In genomic region chr11:59106363-59107336, GRCh38 we compare ENCODE assay signal across 8 cellular contexts. TPM values are rescaled to one million over a fixed set of nuclear protein-coding genes. Genes with fewer than 3 reads are reported as not detected.
DNase-seq lines count a peak whose midpoint lies in the region; ATAC-seq and TF ChIP-seq lines count a peak whose summit lies in the region.

Gene FAM111B (plus strand): TSS chr11:59107237. CDS start chr11:59109626, 2,389 bp downstream.

- peak within 1 kb of the TSS in 1 of 2 donors; percentile 57 for H3K9ac ChIP-seq in colonic mucosa (ENCODE audit: low read depth in 2 of 2, low read length in 2 of 2)

- ATAC-seq in GM18907 (IDR thresholded peaks at IDR 0.05; ENCODE audit: unreplicated experiment) (peak; percentile 76), HG03108 (IDR thresholded peaks at IDR 0.05; ENCODE audit: unreplicated experiment) (peak; percentile 66)

- intact Hi-C loops in colonic mucosa (cut with DNase I): no loop called here

- peaks cover 5% of the 10 kb centered on the region for H3K4me1 ChIP-seq in colonic mucosa

- TF ChIP-seq CTCF in AG09309 (IDR thresholded peaks at IDR 0.05; ENCODE audit: control insufficient read depth, insufficient read depth, low read depth, low read length, missing control alignments) (peak; percentile 5), colonic mucosa (IDR thresholded peaks at IDR 0.05) (no peak)

- DNase-seq in AG09309 (ENCODE audit: low read depth): peak; percentile 60
- DNase-seq in NCI-H2171 treated with DMSO at 0.1 percent for 48 hours (lab: John Stamatoyannopoulos, UW): peak; percentile 85
- peak; percentile 22 for DNase-seq in activated CD4-positive, alpha-beta T cell treated with anti-CD3 and anti-CD28 coated beads for 1 hour
- DNase-seq in colonic mucosa: peak; percentile 93
- peak; percentile 93 for DNase-seq in kidney glomerular epithelial cell (lab: John Stamatoyannopoulos, UW)
- peak; percentile 16 to 66 (median 33) for DNase-seq in stimulated activated CD4-positive, alpha-beta T cell treated with anti-CD3 and anti-CD28 coated beads, Interleukin-1b, Interleukin-23, amount 100 ng/mL, for 24 hours (ENCODE audit: low read depth in 4 of 4, low spot score in 1 of 4)

- H3K27me3 ChIP-seq in colonic mucosa: no peaks in the 10 kb centered on the region

- H3K4me3 ChIP-seq in AG09309 (ENCODE audit: control insufficient read depth, low read depth, low read length) (peak within 1 kb of the TSS; percentile 57), colonic mucosa (peak within 1 kb of the TSS; percentile 62)

- peak within 1 kb of the TSS; percentile 47 for H3K27ac ChIP-seq in colonic mucosa

- H3K9me3 ChIP-seq in colonic mucosa: no peaks in the 10 kb centered on the region

- H3K36me3 ChIP-seq in colonic mucosa: no peaks in the 10 kb centered on the region

RNA-seq across cellular contexts. Expression of gene FAM111B, which starts in this region (rescaled TPM):
- total RNA-seq in colonic mucosa: 10 to 100 TPM in 1 of 2 donors, 1 to 10 TPM in 1; 7.9 to 27.5 TPM

Comparison
In these comparisons a context has a peak if more than half of its experiments do, and no peak if none do; other contexts are left out.
1. Peak in every context shown above with its lines: DNase-seq, ATAC-seq, H3K4me3 ChIP-seq and H3K27ac ChIP-seq.
2. DNase-seq: peak in every context shown above with its lines; median percentile 93 in colonic mucosa; 93 in kidney glomerular epithelial cell; 85 in NCI-H2171 treated with DMSO at 0.1 percent for 48 hours; 60 in AG09309; 33 in stimulated activated CD4-positive, alpha-beta T cell treated with anti-CD3 and anti-CD28 coated beads, Interleukin-1b, Interleukin-23, amount 100 ng/mL, for 24 hours; 22 in activated CD4-positive, alpha-beta T cell treated with anti-CD3 and anti-CD28 coated beads for 1 hour.